Comparison of ENCODE assay signal across 15 cellular contexts in the genomic region with DNA sequence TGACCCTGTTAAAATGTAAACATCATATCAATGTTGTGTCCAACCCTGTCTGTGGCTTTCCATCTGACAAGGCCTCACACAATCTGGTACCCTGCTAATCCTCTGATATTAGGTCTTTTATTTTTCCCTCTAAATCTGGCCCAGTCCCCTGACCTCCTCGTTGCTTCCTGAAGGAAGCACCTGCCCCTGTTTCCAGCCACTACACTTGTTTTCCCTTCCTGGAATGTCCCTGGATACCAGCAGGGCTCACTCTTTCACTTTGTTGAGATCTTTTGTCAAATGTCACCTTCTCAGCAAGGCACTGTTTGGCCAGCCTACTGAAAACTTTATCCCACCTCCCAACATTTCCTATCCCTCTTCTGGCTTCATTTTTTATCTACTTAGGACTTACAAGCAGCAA. TPM values are rescaled to one million over a fixed set of nuclear protein-coding genes. Genes with fewer than 3 reads are reported as not detected.
A peak's percentile ranks its signal among the peaks of the same experiment; 100 is the strongest.
DNase-seq lines count a peak whose midpoint lies in the region; ATAC-seq and TF ChIP-seq lines count a peak whose summit lies in the region.
"Had no signal": no experiment of that assay in that cellular context is flagged by ENCODE, and none has a peak within 500 bp of the region (broad histone marks: within the 10 kb centered on the region; RNA-seq: fewer than 3 reads in every experiment).

No MANE protein-coding gene starts in this region.

- peaks cover 38% of the 10 kb centered on the region for H3K4me1 Mint-ChIP-seq in activated CD8-positive, alpha-beta memory T cell treated with anti-CD3 and anti-CD28 coated beads, Interleukin-2, amount 10 ng/mL, durations not matched to agents 7 days and 5 days
- H3K4me1 Mint-ChIP-seq in effector memory CD8-positive, alpha-beta T cell (ENCODE audit: low read depth in 2 of 2) = peaks cover 23 to 31% of the 10 kb centered on the region in 2 donors
- peaks cover 3 to 15% of the 10 kb centered on the region in 2 experiments; a peak in 3 of 4 replicates for H3K4me1 Mint-ChIP-seq in H9

- H2BK20ac ChIP-seq in H9 (ENCODE audit: low read depth, low read length, poor library complexity, severe bottlenecking) = no peak overlapping the region

- peak overlapping the region; percentile 57 for H3K27ac Mint-ChIP-seq in activated CD8-positive, alpha-beta memory T cell treated with anti-CD3 and anti-CD28 coated beads, Interleukin-2, amount 10 ng/mL, durations not matched to agents 7 days and 5 days
- H3K27ac Mint-ChIP-seq in effector memory CD8-positive, alpha-beta T cell = peak overlapping the region; percentile 49 to 98
- peak overlapping the region in 1 of 3 experiments; percentile 74; a peak in 2 of 7 replicates for H3K27ac Mint-ChIP-seq in H9

- DNase-seq in activated CD8-positive, alpha-beta memory T cell treated with anti-CD3 and anti-CD28 coated beads, Interleukin-2, amount 10 ng/mL, durations not matched to agents 7 days and 5 days = no peak
- no peak for DNase-seq in activated CD8-positive, alpha-beta memory T cell treated with anti-CD3 and anti-CD28 coated beads, Interleukin-2, amount 50 U/mL, for 48 hours
- DNase-seq in Karpas-422 = no peak
- DNase-seq in effector memory CD8-positive, alpha-beta T cell = no peak
- DNase-seq in NCI-H128 (lab: John Stamatoyannopoulos, UW; ENCODE audit: unreplicated experiment) = no peak
- DNase-seq in H9 = no peak
- DNase-seq: activated CD4-positive, CD25-positive, alpha-beta regulatory T cell treated with anti-CD3 and anti-CD28 coated beads, Interleukin-2, amount 50 U/mL, for 72 hours; amygdala; heart left ventricle; mesenchymal stem cell; NCI-H1105; retina; transverse colon had no signal

- H3K23ac ChIP-seq in H9 (ENCODE audit: insufficient read length, low read depth, low read length) = no peak overlapping the region

- H3K36me3 Mint-ChIP-seq in activated CD8-positive, alpha-beta memory T cell treated with anti-CD3 and anti-CD28 coated beads, Interleukin-2, amount 10 ng/mL, durations not matched to agents 7 days and 5 days = peaks cover 39% of the 10 kb centered on the region
- peaks cover 40% of the 10 kb centered on the region for H3K36me3 Mint-ChIP-seq in effector memory CD8-positive, alpha-beta T cell (ENCODE audit: insufficient read depth)
- no peaks in the 10 kb centered on the region for H3K36me3 Mint-ChIP-seq in H9 (ENCODE audit: insufficient read depth in 1 of 3, low read depth in 3 of 3)

- H3K23me2 ChIP-seq in H9 (ENCODE audit: insufficient read length, low read depth, low read length, poor library complexity, severe bottlenecking) = no peaks in the 10 kb centered on the region

- no peaks in the 10 kb centered on the region for H3K9me2 ChIP-seq in Karpas-422 (replicated peaks; ENCODE audit: insufficient read depth, low read length)

- H2BK5ac ChIP-seq in H9 (ENCODE audit: insufficient read length, low read length) = no peak overlapping the region

- H3K27me3 ChIP-seq in Karpas-422 (ENCODE audit: low read length) (no peaks in the 10 kb centered on the region), skeletal muscle tissue (ENCODE audit: control insufficient read depth in 3 of 3, insufficient read depth in 3 of 3, low read length in 3 of 3) (no peaks in the 10 kb centered on the region), H9 (ENCODE audit: insufficient read depth, low read length) (no peaks in the 10 kb centered on the region)
- H3K27me3 ChIP-seq: heart left ventricle, transverse colon had no signal

- no peak overlapping the region for H3K4ac ChIP-seq in H9 (ENCODE audit: low read depth, low read length)

- H4K8ac ChIP-seq in H9 (replicated peaks; ENCODE audit: insufficient read length, low read depth, low read length) = no peak overlapping the region

- H3K27ac ChIP-seq in Karpas-422 (ENCODE audit: low read length) = peak overlapping the region; percentile 60
- peak overlapping the region; percentile 59 for H3K27ac ChIP-seq in skeletal muscle tissue (ENCODE audit: low read depth, low read length)
- no peak overlapping the region for H3K27ac ChIP-seq in H9 (ENCODE audit: insufficient read length, low read depth, low read length)

- H3K79me1 ChIP-seq in H9 (ENCODE audit: insufficient read depth, low read depth, low read length, poor library complexity, severe bottlenecking) = no peaks in the 10 kb centered on the region

- no peaks in the 10 kb centered on the region for H3K9me3 ChIP-seq in Karpas-422 (ENCODE audit: low read length)
- H3K9me3 ChIP-seq in skeletal muscle tissue (ENCODE audit: control insufficient read depth in 3 of 3, low read length in 3 of 3) = peaks cover 0 to 2% (median 0%) of the 10 kb centered on the region in 3 donors
- H3K9me3 ChIP-seq in H9 (ENCODE audit: control insufficient read depth, low read depth, low read length) = no peaks in the 10 kb centered on the region
- H3K9me3 ChIP-seq: transverse colon had no signal

- H3K27me3 Mint-ChIP-seq in activated CD8-positive, alpha-beta memory T cell treated with anti-CD3 and anti-CD28 coated beads, Interleukin-2, amount 10 ng/mL, durations not matched to agents 7 days and 5 days = no peaks in the 10 kb centered on the region
- H3K27me3 Mint-ChIP-seq in effector memory CD8-positive, alpha-beta T cell = no peaks in the 10 kb centered on the region
- H3K27me3 Mint-ChIP-seq in H9 (ENCODE audit: low read depth) = no peaks in the 10 kb centered on the region; the same call in none of the 2 replicates

- no peak overlapping the region for H3T11ph ChIP-seq in H9 (ENCODE audit: low read length)

- CTCF ChIA-PET in activated CD8-positive, alpha-beta memory T cell treated with anti-CD3 and anti-CD28 coated beads, Interleukin-2, amount 10 ng/mL, durations not matched to agents 7 days and 5 days (lab: Charles Lee) = interaction anchor here (0.9 to 1.8 kb wide), 2 partner anchors 10 to 29 kb away, joined by 3 to 6 read pairs; a partner anchor contains a TSS

- H3K18ac ChIP-seq in H9 (ENCODE audit: insufficient read length, low read depth, low read length) = no peak overlapping the region

- H3K56ac ChIP-seq in H9 (ENCODE audit: insufficient read length, low read depth, low read length) = no peak overlapping the region

- no peak overlapping the region for H4K91ac ChIP-seq in H9 (ENCODE audit: insufficient read length, low read depth, low read length)

- H3K4me2 ChIP-seq in Karpas-422 (ENCODE audit: low read depth, low read length, poor library complexity, severe bottlenecking) (peak overlapping the region; percentile 77), H9 (ENCODE audit: insufficient read depth, insufficient read length, low read length) (no peak overlapping the region)

- no peak overlapping the region for H2BK15ac ChIP-seq in H9 (ENCODE audit: low read depth, low read length)

- H2BK120ac ChIP-seq in H9 (ENCODE audit: low read depth, low read length, poor library complexity, severe bottlenecking) = no peak overlapping the region

- H3K4me3 Mint-ChIP-seq in activated CD8-positive, alpha-beta memory T cell treated with anti-CD3 and anti-CD28 coated beads, Interleukin-2, amount 10 ng/mL, durations not matched to agents 7 days and 5 days = peak overlapping the region; percentile 99
- peak overlapping the region; percentile 86 to 92 for H3K4me3 Mint-ChIP-seq in effector memory CD8-positive, alpha-beta T cell
- H3K4me3 Mint-ChIP-seq in H9 = no peak overlapping the region

- H4K5ac ChIP-seq in H9 (ENCODE audit: insufficient read length, low read depth, low read length) = no peak overlapping the region

- H3K4me3 ChIP-seq in Karpas-422 (ENCODE audit: low read length) (peak overlapping the region; percentile 68; the same call in 1 of the 2 replicates), skeletal muscle tissue (ENCODE audit: low read length in 3 of 3) (no peak overlapping the region)

- no peak for ATAC-seq in activated CD8-positive, alpha-beta memory T cell treated with anti-CD3 and anti-CD28 coated beads, Interleukin-2, amount 10 ng/mL, durations not matched to agents 7 days and 5 days
- ATAC-seq in effector memory CD8-positive, alpha-beta T cell (replicated peaks) = no peak
- no peak for ATAC-seq in HG02981 (IDR thresholded peaks at IDR 0.05; ENCODE audit: unreplicated experiment)

- H3K4me1 ChIP-seq in Karpas-422 (ENCODE audit: low read length) = peaks cover 53% of the 10 kb centered on the region
- peaks cover 4 to 6% (median 4%) of the 10 kb centered on the region in 3 donors for H3K4me1 ChIP-seq in skeletal muscle tissue (ENCODE audit: control insufficient read depth in 3 of 3, insufficient read depth in 3 of 3, low read length in 3 of 3)
- H3K4me1 ChIP-seq in H9 (ENCODE audit: insufficient read depth, low read length) = no peaks in the 10 kb centered on the region; the same call in 1 of the 2 replicates

- H3K9ac ChIP-seq in Karpas-422 (ENCODE audit: low read length) = peak overlapping the region; percentile 68
- peak overlapping the region in 1 of 3 donors; percentile 72 for H3K9ac ChIP-seq in skeletal muscle tissue (ENCODE audit: low read depth in 1 of 3, low read length in 3 of 3)
- no peak overlapping the region for H3K9ac ChIP-seq in H9 (ENCODE audit: extremely low read depth, insufficient read length, low read length)

- 0 out of 2 replicates have a peak overlapping the region, but pooled peaks have one; percentile 78 for H2AFZ ChIP-seq in Karpas-422 (ENCODE audit: low read length)
- no peak overlapping the region for H2AFZ ChIP-seq in H9 (ENCODE audit: low read length)

- no peak for TF ChIP-seq CTCF in H9 (conservative IDR thresholded peaks at IDR 0.05)

- H2AK5ac ChIP-seq in H9 (ENCODE audit: insufficient read length, low read length) = no peak overlapping the region

- no peak overlapping the region for H2BK12ac ChIP-seq in H9 (ENCODE audit: insufficient read length, low read depth, low read length)

- H3K14ac ChIP-seq in H9 (ENCODE audit: insufficient read depth, low read length) = no peak overlapping the region

- no CpG with 5 or more reads among the region's 1 CpG for WGBS in H9 (ENCODE audit: extremely low coverage, insufficient read length, low lambda C conversion rate)

- H3K36me3 ChIP-seq in Karpas-422 (ENCODE audit: insufficient read depth, low read length) (no peaks in the 10 kb centered on the region), skeletal muscle tissue (ENCODE audit: control insufficient read depth in 3 of 3, insufficient read depth in 3 of 3, low read length in 3 of 3) (peaks cover 17 to 29% (median 29%) of the 10 kb centered on the region in 3 donors)

- H3K79me2 ChIP-seq in Karpas-422 (ENCODE audit: low read length) (no peaks in the 10 kb centered on the region), H9 (ENCODE audit: insufficient read depth, low read length) (no peaks in the 10 kb centered on the region)

- H3K9me3 Mint-ChIP-seq in activated CD8-positive, alpha-beta memory T cell treated with anti-CD3 and anti-CD28 coated beads, Interleukin-2, amount 10 ng/mL, durations not matched to agents 7 days and 5 days (ENCODE audit: low read depth) = peaks cover 5% of the 10 kb centered on the region
- peaks cover 2 to 8% of the 10 kb centered on the region in 2 donors for H3K9me3 Mint-ChIP-seq in effector memory CD8-positive, alpha-beta T cell
- H3K9me3 Mint-ChIP-seq in H9 = no peaks in the 10 kb centered on the region

- H4K20me1 ChIP-seq in Karpas-422 (ENCODE audit: insufficient read depth, low read depth, low read length) (no peaks in the 10 kb centered on the region), H9 (ENCODE audit: control insufficient read depth, insufficient read depth, insufficient read length) (peaks cover 3% of the 10 kb centered on the region)

RNA-seq across cellular contexts. Expression of a gene that starts 2.1 kb away (rescaled TPM):
- total RNA-seq in activated CD8-positive, alpha-beta memory T cell treated with anti-CD3 and anti-CD28 coated beads, Interleukin-2, amount 10 ng/mL, durations not matched to agents 7 days and 5 days = 100 to 1,000 TPM; 119 to 181 TPM
- 14.8 and 26.4 TPM in 2 replicates for total RNA-seq in Karpas-422 (2014; rRNA removed; shearing (Covaris generic); ENCODE audit: low replicate concordance)
- total RNA-seq in skeletal muscle tissue (4.2 TPM), H9 (2021) (not detected in 2 replicates)

RNA-seq across cellular contexts. Expression of a gene that starts 28.3 kb away (rescaled TPM):
- total RNA-seq in activated CD8-positive, alpha-beta memory T cell treated with anti-CD3 and anti-CD28 coated beads, Interleukin-2, amount 10 ng/mL, durations not matched to agents 7 days and 5 days = 10 to 100 TPM; 60.1 to 85.6 TPM
- 16.9 and 28.8 TPM in 2 replicates for total RNA-seq in Karpas-422 (2014; rRNA removed; shearing (Covaris generic); ENCODE audit: low replicate concordance)
- 3.1 TPM for total RNA-seq in skeletal muscle tissue
- total RNA-seq in H9 (2021) = 0.07 TPM in 1 of 2 replicates, not detected in the other

Comparison
In these comparisons a context has a peak if more than half of its experiments do, and no peak if none do; other contexts are left out.
1. H3K4me3 Mint-ChIP-seq: peak in activated CD8-positive, alpha-beta memory T cell treated with anti-CD3 and anti-CD28 coated beads, Interleukin-2, amount 10 ng/mL, durations not matched to agents 7 days and 5 days (single experiment) and effector memory CD8-positive, alpha-beta T cell (2 of 2); none in H9 (0 of 2).